In the genomic region with DNA sequence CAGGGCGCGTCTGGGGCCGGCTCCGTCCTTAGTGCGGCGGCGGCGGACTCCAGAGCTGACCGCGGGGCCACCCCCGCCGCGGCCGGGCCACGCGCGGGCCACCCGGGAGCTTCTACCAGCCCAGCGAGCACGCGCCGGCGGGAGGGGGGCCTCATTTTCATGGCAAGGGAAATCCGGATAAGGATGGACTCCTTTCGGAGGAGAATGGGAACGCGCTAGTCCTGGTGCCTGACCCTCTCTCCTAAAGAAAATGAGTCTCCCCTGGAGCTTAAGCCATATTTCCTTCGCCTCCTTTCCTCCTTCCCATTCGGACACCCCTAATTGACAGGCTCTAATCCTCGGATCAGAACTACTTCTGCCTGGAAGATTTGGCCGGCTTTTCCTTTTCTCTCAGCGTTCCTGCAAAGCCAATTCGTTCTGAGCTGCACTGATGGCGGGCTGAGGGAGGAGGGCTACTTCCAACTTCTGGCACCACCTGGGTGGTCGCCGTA, we compare ENCODE assay signal across 8 cellular contexts.
DNase-seq lines count a peak whose midpoint lies in the region; ATAC-seq and TF ChIP-seq lines count a peak whose summit lies in the region.

No MANE protein-coding gene starts in this region.

- no peak for DNase-seq in activated T-cell treated with anti-CD3 and anti-CD28 coated beads, Interleukin-2, amount 50 U/mL, for 24 hours
- no peak for DNase-seq in activated T-cell treated with anti-CD3 and anti-CD28 coated beads, Interleukin-2, amount 50 U/mL, for 1 hour
- DNase-seq in dorsolateral prefrontal cortex (peak in 3 of 10 donors; percentile 10 to 51 (median 33)), mesendoderm (peak; percentile 78), upper lobe of right lung (no peak), left lobe of liver (ENCODE audit: low spot score) (no peak)

- H3K18ac ChIP-seq in mesendoderm (ENCODE audit: low read length), result peak overlapping the region; percentile 71

- WGBS in mesendoderm (ENCODE audit: extremely low coverage, insufficient coverage, low lambda C conversion rate), result no CpG with 5 or more reads among the region's 36 CpGs

- peaks cover 15% of the 10 kb centered on the region for H3K4me1 Mint-ChIP-seq in activated T-cell treated with anti-CD3 and anti-CD28 coated beads, Interleukin-2, amount 50 U/mL, for 24 hours (ENCODE audit: low read depth)

- H3K4me3 ChIP-seq in dorsolateral prefrontal cortex (peak overlapping the region; percentile 45 to 76 (median 62)), mesendoderm (ENCODE audit: low read length) (peak overlapping the region; percentile 35), upper lobe of right lung (peak overlapping the region; percentile 50)

- ATAC-seq in upper lobe of right lung (no peak), left lobe of liver (no peak), GM18868 (IDR thresholded peaks at IDR 0.05; ENCODE audit: unreplicated experiment) (no peak), HG03354 (IDR thresholded peaks at IDR 0.05; ENCODE audit: poor library complexity, severe bottlenecking, unreplicated experiment) (no peak)

- H2BK15ac ChIP-seq in mesendoderm (replicated peaks; ENCODE audit: low read depth), result peak overlapping the region; percentile 27

- H3K36me3 ChIP-seq in mesendoderm (ENCODE audit: control insufficient read depth, insufficient read depth, low read length) (no peaks in the 10 kb centered on the region), upper lobe of right lung (no peaks in the 10 kb centered on the region)

- H3K4me1 ChIP-seq in mesendoderm (ENCODE audit: control insufficient read depth, low read depth, low read length) (peaks cover 3% of the 10 kb centered on the region), upper lobe of right lung (no peaks in the 10 kb centered on the region)

- H3K23ac ChIP-seq in mesendoderm (ENCODE audit: low read length), result no peak overlapping the region

- H4K8ac ChIP-seq in mesendoderm (ENCODE audit: low read depth, low read length), result no peak overlapping the region

- no peaks in the 10 kb centered on the region for H3K36me3 Mint-ChIP-seq in activated T-cell treated with anti-CD3 and anti-CD28 coated beads, Interleukin-2, amount 50 U/mL, for 24 hours (ENCODE audit: low read depth)

- H4K5ac ChIP-seq in mesendoderm (ENCODE audit: low read length), result no peak overlapping the region

- peak overlapping the region; percentile 15 for H3K4me3 Mint-ChIP-seq in activated T-cell treated with anti-CD3 and anti-CD28 coated beads, Interleukin-2, amount 50 U/mL, for 24 hours

- intact Hi-C loops in dorsolateral prefrontal cortex (cut with DNase I) (no loop called here), upper lobe of right lung (cut with DNase I) (no loop called here)

- no peak overlapping the region for H3K27ac Mint-ChIP-seq in activated T-cell treated with anti-CD3 and anti-CD28 coated beads, Interleukin-2, amount 50 U/mL, for 24 hours

- H3K27me3 Mint-ChIP-seq in activated T-cell treated with anti-CD3 and anti-CD28 coated beads, Interleukin-2, amount 50 U/mL, for 24 hours, result peaks cover 49% of the 10 kb centered on the region

- peak overlapping the region; percentile 48 for H2BK120ac ChIP-seq in mesendoderm (ENCODE audit: low read depth, low read length)

- no peaks in the 10 kb centered on the region for H3K9me3 ChIP-seq in upper lobe of right lung

- H3K27me3 ChIP-seq in dorsolateral prefrontal cortex, result peaks cover 0 to 52% (median 11%) of the 10 kb centered on the region in 45 donors
- no peaks in the 10 kb centered on the region for H3K27me3 ChIP-seq in mesendoderm (ENCODE audit: insufficient read depth, low read length, poor library complexity)
- H3K27me3 ChIP-seq in upper lobe of right lung, result peaks cover 44% of the 10 kb centered on the region

- peak overlapping the region; percentile 98 for H3K56ac ChIP-seq in mesendoderm (ENCODE audit: low read length)

- peak overlapping the region; percentile 64 for H3K4me2 ChIP-seq in mesendoderm (ENCODE audit: low read length)

- no peak overlapping the region for H3K4ac ChIP-seq in mesendoderm (ENCODE audit: low read depth, low read length)

- H3K27ac ChIP-seq in dorsolateral prefrontal cortex, result peak overlapping the region in 8 of 59 donors; percentile 3 to 58 (median 24)
- H3K27ac ChIP-seq in mesendoderm (ENCODE audit: low read depth, low read length), result peak overlapping the region; percentile 66
- H3K27ac ChIP-seq in upper lobe of right lung, result no peak overlapping the region

- H3K79me1 ChIP-seq in mesendoderm (ENCODE audit: low read length), result no peaks in the 10 kb centered on the region

- no peak overlapping the region for H2AK5ac ChIP-seq in mesendoderm (ENCODE audit: low read length)

- H2BK5ac ChIP-seq in mesendoderm (ENCODE audit: low read length), result no peak overlapping the region

- H3K79me2 ChIP-seq in mesendoderm (ENCODE audit: control insufficient read depth, insufficient read depth, low read length), result no peaks in the 10 kb centered on the region

- H3K9me3 Mint-ChIP-seq in activated T-cell treated with anti-CD3 and anti-CD28 coated beads, Interleukin-2, amount 50 U/mL, for 24 hours, result no peaks in the 10 kb centered on the region

- TF ChIP-seq CTCF in dorsolateral prefrontal cortex (IDR thresholded peaks at IDR 0.05 in 54 of 56, conservative IDR thresholded peaks at IDR 0.05 in 2 of 56; ENCODE audit: low read depth in 1 of 56, partially characterized antibody in 56 of 56) (no peak), upper lobe of right lung (IDR thresholded peaks at IDR 0.05) (no peak)

- H3K9ac ChIP-seq in mesendoderm (ENCODE audit: low read length), result peak overlapping the region; percentile 88
